1 cellular context compared by ENCODE assay signal in the genomic region with DNA sequence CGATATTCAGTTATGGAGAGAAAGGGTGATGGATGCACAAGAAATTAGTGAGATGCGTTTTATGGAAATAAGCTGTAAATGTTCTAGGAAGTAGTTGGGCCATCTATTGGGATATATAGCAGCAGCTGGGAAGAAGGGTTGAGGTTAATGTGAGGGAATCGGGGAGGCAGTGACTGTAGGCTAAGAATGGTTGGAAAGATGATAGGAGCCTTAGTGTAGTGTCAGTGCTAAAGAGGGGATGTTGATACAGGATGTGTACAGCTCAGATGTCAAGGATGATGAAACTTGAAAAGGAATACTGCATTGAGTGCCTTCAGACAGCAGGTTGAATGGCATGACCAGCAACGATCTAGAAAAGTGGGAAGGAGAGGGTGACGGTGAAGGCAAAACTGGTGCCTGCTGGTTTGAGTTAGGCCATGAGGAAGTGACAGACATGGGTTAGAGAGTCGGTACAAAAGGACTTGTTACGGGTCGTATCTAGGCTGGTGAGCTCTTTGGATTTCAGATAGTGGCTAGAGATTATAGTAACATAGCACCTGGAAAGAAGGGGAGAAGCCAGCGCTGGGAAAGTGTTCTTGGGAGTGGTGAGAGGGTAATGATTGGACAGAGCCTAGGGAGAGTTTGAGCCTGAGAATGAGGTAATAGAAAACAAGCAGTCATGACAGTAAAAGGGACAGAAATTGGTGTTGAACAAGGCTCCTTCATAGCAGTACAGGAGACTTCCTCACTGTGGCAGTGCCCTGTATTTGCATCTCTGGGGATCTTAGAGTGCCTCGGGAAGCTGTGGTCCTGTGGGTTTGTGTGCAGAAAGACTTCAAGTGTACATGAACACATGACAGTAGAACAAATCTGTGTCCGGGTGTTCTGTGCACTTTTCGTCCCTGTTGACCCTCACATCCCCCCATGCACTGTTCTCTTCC.
A peak's percentile ranks its signal among the peaks of the same experiment; 100 is the strongest.
TF ChIP-seq lines count a peak whose summit lies in the region.

No MANE protein-coding gene starts in this region.

TF ChIP-seq in K562, 482 proteins besides CTCF, POLR2A, EP300 and RAD21:
- TF ChIP-seq ZNF12 (CRISPR knock-in tag; IDR thresholded peaks at IDR 0.05) (no peak), POLR2AphosphoS2 (IDR thresholded peaks at IDR 0.05; ENCODE audit: low read length) (0 out of 2 replicates have a peak, but pooled peaks have one; percentile 46), MBD2 (IDR thresholded peaks at IDR 0.05; ENCODE audit: borderline replicate concordance, low read depth) (no peak), POLR2B (IDR thresholded peaks at IDR 0.05; ENCODE audit: low read depth, partially characterized antibody) (peak; percentile 66), KLF10 (CRISPR knock-in tag; IDR thresholded peaks at IDR 0.05) (no peak), ZNF507 (tag; conservative IDR thresholded peaks at IDR 0.05) (no peak), GABPB1 (CRISPR knock-in tag; IDR thresholded peaks at IDR 0.05) (no peak), NFIC (IDR thresholded peaks at IDR 0.05) (no peak), RBFOX2 (IDR thresholded peaks at IDR 0.05; ENCODE audit: low read depth, low read length) (peak; percentile 59)
- TF ChIP-seq, protein P1, sequence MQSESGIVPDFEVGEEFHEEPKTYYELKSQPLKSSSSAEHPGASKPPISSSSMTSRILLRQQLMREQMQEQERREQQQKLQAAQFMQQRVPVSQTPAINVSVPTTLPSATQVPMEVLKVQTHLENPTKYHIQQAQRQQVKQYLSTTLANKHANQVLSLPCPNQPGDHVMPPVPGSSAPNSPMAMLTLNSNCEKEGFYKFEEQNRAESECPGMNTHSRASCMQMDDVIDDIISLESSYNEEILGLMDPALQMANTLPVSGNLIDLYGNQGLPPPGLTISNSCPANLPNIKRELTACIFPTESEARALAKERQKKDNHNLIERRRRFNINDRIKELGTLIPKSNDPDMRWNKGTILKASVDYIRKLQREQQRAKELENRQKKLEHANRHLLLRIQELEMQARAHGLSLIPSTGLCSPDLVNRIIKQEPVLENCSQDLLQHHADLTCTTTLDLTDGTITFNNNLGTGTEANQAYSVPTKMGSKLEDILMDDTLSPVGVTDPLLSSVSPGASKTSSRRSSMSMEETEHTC (IDR thresholded peaks at IDR 0.05), result no peak
- TF ChIP-seq, protein P2, sequence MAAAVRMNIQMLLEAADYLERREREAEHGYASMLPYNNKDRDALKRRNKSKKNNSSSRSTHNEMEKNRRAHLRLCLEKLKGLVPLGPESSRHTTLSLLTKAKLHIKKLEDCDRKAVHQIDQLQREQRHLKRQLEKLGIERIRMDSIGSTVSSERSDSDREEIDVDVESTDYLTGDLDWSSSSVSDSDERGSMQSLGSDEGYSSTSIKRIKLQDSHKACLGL (CRISPR knock-in tag; IDR thresholded peaks at IDR 0.05; ENCODE audit: borderline replicate concordance, poor library complexity, severe bottlenecking), result no peak
